In the genomic region with DNA sequence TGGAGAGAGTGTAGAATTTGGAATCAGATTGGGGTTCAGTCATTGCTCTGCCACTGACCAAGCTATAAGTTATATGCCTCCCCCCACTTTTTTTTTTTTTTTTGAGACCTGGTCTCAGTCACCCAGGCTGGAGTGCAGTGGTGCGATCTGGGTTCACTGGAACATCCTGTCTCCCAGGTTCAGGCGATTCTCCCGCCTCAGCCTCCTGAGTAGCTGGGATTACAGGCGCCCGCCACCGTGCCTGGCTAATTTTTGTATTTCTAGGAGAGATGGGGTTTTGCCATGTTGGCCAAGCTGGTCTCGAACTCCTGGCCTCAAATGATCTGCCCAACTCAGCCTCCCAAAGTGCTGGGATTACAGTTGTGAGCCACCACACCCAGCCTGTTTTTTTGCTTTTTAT, we compare ENCODE assay signal across 7 cellular contexts. TPM values are rescaled to one million over a fixed set of nuclear protein-coding genes. Genes with fewer than 3 reads are reported as not detected.
DNase-seq lines count a peak whose midpoint lies in the region; ATAC-seq and TF ChIP-seq lines count a peak whose summit lies in the region.
"Not testable (repeated sequence)": the region's sequence is repeated elsewhere in the genome, so short reads cannot be mapped to it uniquely, and the experiment has no call there.

No MANE protein-coding gene starts in this region.

- DNase-seq in Calu3; MG63; activated naive CD4-positive, alpha-beta T cell treated with anti-CD3 and anti-CD28 coated beads for 36 hours; central memory CD8-positive, alpha-beta T cell (ENCODE audit: low spot score in 2 of 2): not testable (repeated sequence)

- not testable (repeated sequence) for H3K9me3 ChIP-seq in MG63; iPS-20b (ENCODE audit: insufficient read depth, low read depth, low read length); neural cell (ENCODE audit: low read length)

- H3K36me3 Mint-ChIP-seq in Calu3 (ENCODE audit: insufficient read depth, unreplicated experiment) = peaks cover 36% of the 10 kb centered on the region
- not testable (repeated sequence) for H3K36me3 Mint-ChIP-seq in activated naive CD4-positive, alpha-beta T cell treated with anti-CD3 and anti-CD28 coated beads for 36 hours (ENCODE audit: low read depth); central memory CD8-positive, alpha-beta T cell (ENCODE audit: insufficient read depth)

- H3K4me3 ChIP-seq in MG63 (peak overlapping the region; percentile 76), iPS-20b (ENCODE audit: low read length) (peak overlapping the region; percentile 100; the same call in 1 of the 2 replicates), neural cell (ENCODE audit: low read length) (peak overlapping the region; percentile 93)

- H3K27ac Mint-ChIP-seq in Calu3 (ENCODE audit: unreplicated experiment) = peak overlapping the region; percentile 28
- H3K27ac Mint-ChIP-seq in activated naive CD4-positive, alpha-beta T cell treated with anti-CD3 and anti-CD28 coated beads for 36 hours; central memory CD8-positive, alpha-beta T cell (ENCODE audit: low read depth): not testable (repeated sequence)

- ATAC-seq in central memory CD8-positive, alpha-beta T cell (replicated peaks; ENCODE audit: extremely low read depth, poor library complexity, severe bottlenecking) = not testable (repeated sequence)

- H3K36me3 ChIP-seq in MG63 (peaks cover 32% of the 10 kb centered on the region), iPS-20b (ENCODE audit: insufficient read depth, low read depth, low read length) (peaks cover 20% of the 10 kb centered on the region)
- H3K36me3 ChIP-seq in neural cell (ENCODE audit: insufficient read depth, low read length) = not testable (repeated sequence)

- CTCF ChIA-PET in Calu3 (lab: Charles Lee) = interaction anchor here (0.7 to 1.9 kb wide), 5 partner anchors 9 to 581 kb away, joined by 3 to 7 read pairs (median 4); no protein-coding TSS in a partner anchor
- CTCF ChIA-PET in activated naive CD4-positive, alpha-beta T cell treated with anti-CD3 and anti-CD28 coated beads for 36 hours (lab: Charles Lee) = interaction anchor here (0.7 to 2.1 kb wide), 9 partner anchors 9 to 312 kb away, joined by 3 to 8 read pairs (median 4); no protein-coding TSS in a partner anchor

- H3K4me1 Mint-ChIP-seq in Calu3 (ENCODE audit: low read depth, unreplicated experiment) = peaks cover 18% of the 10 kb centered on the region
- H3K4me1 Mint-ChIP-seq in activated naive CD4-positive, alpha-beta T cell treated with anti-CD3 and anti-CD28 coated beads for 36 hours (ENCODE audit: low read depth) = peaks cover 27% of the 10 kb centered on the region
- not testable (repeated sequence) for H3K4me1 Mint-ChIP-seq in central memory CD8-positive, alpha-beta T cell

- not testable (repeated sequence) for H3K9ac ChIP-seq in iPS-20b (ENCODE audit: low read depth, low read length); neural cell (ENCODE audit: low read length)

- not testable (repeated sequence) for H2AFZ ChIP-seq in neural cell (ENCODE audit: low read depth, low read length)

- TF ChIP-seq EP300 in neural cell (conservative IDR thresholded peaks at IDR 0.05; ENCODE audit: poor library complexity, severe bottlenecking) = not testable (repeated sequence)

- intact Hi-C loops in Calu3 (cut with micrococcal nuclease; ENCODE audit: unreplicated experiment) = not testable (repeated sequence)
- intact Hi-C loops in activated naive CD4-positive, alpha-beta T cell treated with anti-CD3 and anti-CD28 coated beads for 36 hours (cut with micrococcal nuclease) = loop anchor here (5.0 kb wide), 1 partner anchor 161 kb away; a partner anchor contains a TSS

- H3K27me3 ChIP-seq in MG63; iPS-20b (ENCODE audit: insufficient read depth, low read length); neural cell (ENCODE audit: insufficient read depth, low read depth, low read length): not testable (repeated sequence)

- H3F3A ChIP-seq in neural cell (ENCODE audit: insufficient read depth, low read length, poor library complexity, severe bottlenecking) = not testable (repeated sequence)

- H3K9me3 Mint-ChIP-seq in Calu3 (ENCODE audit: low read depth, unreplicated experiment); activated naive CD4-positive, alpha-beta T cell treated with anti-CD3 and anti-CD28 coated beads for 36 hours; central memory CD8-positive, alpha-beta T cell: not testable (repeated sequence)

- H3K79me2 ChIP-seq in neural cell (replicated peaks; ENCODE audit: insufficient read depth, low read length) = peaks cover 16% of the 10 kb centered on the region

- H3K4me2 ChIP-seq in neural cell (ENCODE audit: low read length) = peak overlapping the region; percentile 41

- H3K9me2 ChIP-seq in neural cell (ENCODE audit: insufficient read depth, low read length) = not testable (repeated sequence)

- peak overlapping the region; percentile 71 for H3K4me3 Mint-ChIP-seq in Calu3 (ENCODE audit: low read depth, unreplicated experiment)
- H3K4me3 Mint-ChIP-seq in activated naive CD4-positive, alpha-beta T cell treated with anti-CD3 and anti-CD28 coated beads for 36 hours = peak overlapping the region; percentile 89
- H3K4me3 Mint-ChIP-seq in central memory CD8-positive, alpha-beta T cell = peak overlapping the region; percentile 89

- not testable (repeated sequence) for H4K20me1 ChIP-seq in neural cell (ENCODE audit: insufficient read depth)

- not testable (repeated sequence) for H3K4me1 ChIP-seq in iPS-20b (ENCODE audit: insufficient read depth, low read length)

- peak overlapping the region; percentile 99; the same call in 1 of the 2 replicates for H3K27ac ChIP-seq in VCaP
- not testable (repeated sequence) for H3K27ac ChIP-seq in iPS-20b (ENCODE audit: low read length); neural cell (ENCODE audit: low read length)

- not testable (repeated sequence) for TF ChIP-seq RAD21 in neural cell (conservative IDR thresholded peaks at IDR 0.05)

- TF ChIP-seq CTCF in Calu3 (IDR thresholded peaks at IDR 0.05; ENCODE audit: unreplicated experiment); VCaP (conservative IDR thresholded peaks at IDR 0.05); neural cell (IDR thresholded peaks at IDR 0.05; ENCODE audit: poor library complexity, severe bottlenecking): not testable (repeated sequence)

- not testable (repeated sequence) for BruUV-seq in Calu3 (replicated peaks; lab: Mats Ljungman, UMichigan)

- not testable (repeated sequence) for H3K27me3 Mint-ChIP-seq in Calu3 (ENCODE audit: unreplicated experiment); activated naive CD4-positive, alpha-beta T cell treated with anti-CD3 and anti-CD28 coated beads for 36 hours (ENCODE audit: low read depth); central memory CD8-positive, alpha-beta T cell

RNA-seq across cellular contexts. Expression of a gene that starts 1.3 kb away (rescaled TPM):
- 49.0 and 61.0 TPM in 2 replicates for total RNA-seq in Calu3 (2022)
- total RNA-seq in MG63 (2014; rRNA removed; shearing (Covaris generic); ENCODE audit: low replicate concordance) = 37.3 and 58.8 TPM in 2 replicates
- total RNA-seq in activated naive CD4-positive, alpha-beta T cell treated with anti-CD3 and anti-CD28 coated beads for 36 hours = 10 to 100 TPM; 43.4 to 46.9 TPM
- polyA plus RNA-seq in neural cell = 22.0 and 25.8 TPM in 2 replicates
- polyA minus RNA-seq in neural cell = 61.6 and 71.0 TPM in 2 replicates

RNA-seq across cellular contexts. Expression of a gene that starts 18.7 kb away (rescaled TPM):
- not detected in 2 replicates for total RNA-seq in Calu3 (2022)
- total RNA-seq in MG63 (2014; rRNA removed; shearing (Covaris generic); ENCODE audit: low replicate concordance) = 0.49 TPM in 1 of 2 replicates, not detected in the other
- total RNA-seq in activated naive CD4-positive, alpha-beta T cell treated with anti-CD3 and anti-CD28 coated beads for 36 hours = not detected
- not detected in 2 replicates for polyA plus RNA-seq in neural cell
- 0.58 TPM in 1 of 2 replicates, not detected in the other for polyA minus RNA-seq in neural cell

RNA-seq across cellular contexts. Expression of a gene that starts 44.9 kb away (rescaled TPM):
- total RNA-seq in Calu3 (2022) = 70.4 and 75.9 TPM in 2 replicates
- total RNA-seq in MG63 (2014; rRNA removed; shearing (Covaris generic); ENCODE audit: low replicate concordance) = 43.0 and 66.7 TPM in 2 replicates
- total RNA-seq in activated naive CD4-positive, alpha-beta T cell treated with anti-CD3 and anti-CD28 coated beads for 36 hours = 10 to 100 TPM; 47.4 to 48.5 TPM
- polyA plus RNA-seq in neural cell = 33.2 and 33.7 TPM in 2 replicates
- 39.7 and 46.8 TPM in 2 replicates for polyA minus RNA-seq in neural cell
